In genomic region chr4:152785639-152786517, GRCh38 we compare ENCODE assay signal across 10 cellular contexts. TPM values are rescaled to one million over a fixed set of nuclear protein-coding genes. Genes with fewer than 3 reads are reported as not detected.
DNase-seq lines count a peak whose midpoint lies in the region; ATAC-seq and TF ChIP-seq lines count a peak whose summit lies in the region.
"Had no signal": no experiment of that assay in that cellular context is flagged by ENCODE, and none has a peak within 500 bp of the region (broad histone marks: within the 10 kb centered on the region; RNA-seq: fewer than 3 reads in every experiment).

No MANE protein-coding gene starts in this region.

- H3K36me3 Mint-ChIP-seq in activated T-helper 1 cell treated with anti-CD3 and anti-CD28 coated beads, Interleukin-12 subunit alpha, Interleukin-12 subunit beta, Interleukin-2, Interleukin-4 antibody, amounts not matched to agents 30 ng/mL and 10 ng/mL and 1 ng/mL, durations not matched to agents 14 hours and 24 hours and 36 hours (ENCODE audit: low read depth): peaks cover 11% of the 10 kb centered on the region
- H3K36me3 Mint-ChIP-seq in naive thymus-derived CD8-positive, alpha-beta T cell: peaks cover 0 to 4% (median 2%) of the 10 kb centered on the region in 3 donors

- no peaks in the 10 kb centered on the region for H3K27me3 ChIP-seq in adrenal gland

- peak; percentile 50 for ATAC-seq in GM21619 (IDR thresholded peaks at IDR 0.05; ENCODE audit: unreplicated experiment)
- ATAC-seq in naive thymus-derived CD8-positive, alpha-beta T cell: peak; percentile 37 to 40

- no peak overlapping the region for H3K27ac ChIP-seq in adrenal gland

- peaks cover 5 to 38% of the 10 kb centered on the region in 2 donors for H3K4me1 ChIP-seq in adrenal gland (replicated peaks in 1 of 2)

- no peak for TF ChIP-seq POLR2A in adrenal gland (IDR thresholded peaks at IDR 0.05)

- no peaks in the 10 kb centered on the region for H3K36me3 ChIP-seq in adrenal gland (replicated peaks in 1 of 2)

- POLR2A ChIA-PET in naive thymus-derived CD8-positive, alpha-beta T cell (lab: Charles Lee): no interaction called here

- H3K4me3 Mint-ChIP-seq in activated T-helper 1 cell treated with anti-CD3 and anti-CD28 coated beads, Interleukin-12 subunit alpha, Interleukin-12 subunit beta, Interleukin-2, Interleukin-4 antibody, amounts not matched to agents 30 ng/mL and 10 ng/mL and 1 ng/mL, durations not matched to agents 14 hours and 24 hours and 36 hours: peak overlapping the region; percentile 50
- H3K4me3 Mint-ChIP-seq in naive thymus-derived CD8-positive, alpha-beta T cell: peak overlapping the region; percentile 11 to 72 (median 56)

- H3K4me3 ChIP-seq in adrenal gland: no peak overlapping the region

- intact Hi-C loops in activated T-helper 1 cell treated with anti-CD3 and anti-CD28 coated beads, Interleukin-12 subunit alpha, Interleukin-12 subunit beta, Interleukin-2, Interleukin-4 antibody, amounts not matched to agents 30 ng/mL and 10 ng/mL and 1 ng/mL, durations not matched to agents 14 hours and 24 hours and 36 hours (cut with micrococcal nuclease): no loop called here
- intact Hi-C loops in adrenal gland (cut with DNase I): no loop called here

- no peak for TF ChIP-seq CTCF in adrenal gland (IDR thresholded peaks at IDR 0.05)

- H3K9me3 ChIP-seq in adrenal gland (replicated peaks in 1 of 3): no peaks in the 10 kb centered on the region

- DNase-seq in EH (ENCODE audit: low read depth) (peak; percentile 36), adrenal gland (no peak), pons (ENCODE audit: low spot score) (no peak), activated gamma-delta T cell treated with Interleukin-2 at 50 U/mL for 16 hours (no peak)
- no peak for DNase-seq in activated T-helper 1 cell treated with anti-CD3 and anti-CD28 coated beads, Interleukin-12 subunit alpha, Interleukin-12 subunit beta, Interleukin-2, Interleukin-4 antibody, amounts not matched to agents 30 ng/mL and 10 ng/mL and 1 ng/mL, durations not matched to agents 14 hours and 24 hours and 36 hours (ENCODE audit: low spot score)
- DNase-seq in naive thymus-derived CD8-positive, alpha-beta T cell: no peak
- DNase-seq: effector memory CD4-positive, alpha-beta T cell; GDM1; NCI-H1694 treated with DMSO at 0.1 percent for 48 hours had no signal

- H3K27ac Mint-ChIP-seq in activated T-helper 1 cell treated with anti-CD3 and anti-CD28 coated beads, Interleukin-12 subunit alpha, Interleukin-12 subunit beta, Interleukin-2, Interleukin-4 antibody, amounts not matched to agents 30 ng/mL and 10 ng/mL and 1 ng/mL, durations not matched to agents 14 hours and 24 hours and 36 hours: peak overlapping the region; percentile 45
- H3K27ac Mint-ChIP-seq in naive thymus-derived CD8-positive, alpha-beta T cell: peak overlapping the region; percentile 44 to 88 (median 68)

- WGBS in adrenal gland, 4 donors: 57 to 70% (median 67%) methylated on average over 3 of the region's 3 CpGs

- no peaks in the 10 kb centered on the region for H3K27me3 Mint-ChIP-seq in activated T-helper 1 cell treated with anti-CD3 and anti-CD28 coated beads, Interleukin-12 subunit alpha, Interleukin-12 subunit beta, Interleukin-2, Interleukin-4 antibody, amounts not matched to agents 30 ng/mL and 10 ng/mL and 1 ng/mL, durations not matched to agents 14 hours and 24 hours and 36 hours (ENCODE audit: insufficient read depth)
- no peaks in the 10 kb centered on the region for H3K27me3 Mint-ChIP-seq in naive thymus-derived CD8-positive, alpha-beta T cell

- H3K9me3 Mint-ChIP-seq in activated T-helper 1 cell treated with anti-CD3 and anti-CD28 coated beads, Interleukin-12 subunit alpha, Interleukin-12 subunit beta, Interleukin-2, Interleukin-4 antibody, amounts not matched to agents 30 ng/mL and 10 ng/mL and 1 ng/mL, durations not matched to agents 14 hours and 24 hours and 36 hours: no peaks in the 10 kb centered on the region
- H3K9me3 Mint-ChIP-seq in naive thymus-derived CD8-positive, alpha-beta T cell: no peaks in the 10 kb centered on the region

- H3K4me1 Mint-ChIP-seq in activated T-helper 1 cell treated with anti-CD3 and anti-CD28 coated beads, Interleukin-12 subunit alpha, Interleukin-12 subunit beta, Interleukin-2, Interleukin-4 antibody, amounts not matched to agents 30 ng/mL and 10 ng/mL and 1 ng/mL, durations not matched to agents 14 hours and 24 hours and 36 hours (ENCODE audit: low read depth): peaks cover 36% of the 10 kb centered on the region
- peaks cover 16 to 56% (median 42%) of the 10 kb centered on the region in 4 donors for H3K4me1 Mint-ChIP-seq in naive thymus-derived CD8-positive, alpha-beta T cell

RNA-seq across cellular contexts. Expression of gene ARFIP1, which starts 6.1 kb away (rescaled TPM):
- total RNA-seq in activated T-helper 1 cell treated with anti-CD3 and anti-CD28 coated beads, Interleukin-12 subunit alpha, Interleukin-12 subunit beta, Interleukin-2, Interleukin-4 antibody, amounts not matched to agents 30 ng/mL and 10 ng/mL and 1 ng/mL, durations not matched to agents 14 hours and 24 hours and 36 hours: 18.6 and 23.2 TPM in 2 replicates
- total RNA-seq in naive thymus-derived CD8-positive, alpha-beta T cell: 10 to 100 TPM; 11.3 to 14.5 TPM
- polyA plus RNA-seq in naive thymus-derived CD8-positive, alpha-beta T cell: 10 to 100 TPM; 12.2 to 21.3 (median 17.9) TPM
- total RNA-seq in adrenal gland: 10 to 100 TPM; 19.1 to 33.5 (median 28.3) TPM
- 10 to 100 TPM; 15.2 to 43.3 (median 23.8) TPM for polyA plus RNA-seq in adrenal gland

RNA-seq across cellular contexts. Expression of gene TIGD4, which starts 6.3 kb away (rescaled TPM):
- 0.24 and 0.57 TPM in 2 replicates for total RNA-seq in activated T-helper 1 cell treated with anti-CD3 and anti-CD28 coated beads, Interleukin-12 subunit alpha, Interleukin-12 subunit beta, Interleukin-2, Interleukin-4 antibody, amounts not matched to agents 30 ng/mL and 10 ng/mL and 1 ng/mL, durations not matched to agents 14 hours and 24 hours and 36 hours
- total RNA-seq in naive thymus-derived CD8-positive, alpha-beta T cell: under 1 TPM; 0.36 to 0.47 TPM
- polyA plus RNA-seq in naive thymus-derived CD8-positive, alpha-beta T cell: under 1 TPM in 1 of 3 donors, not detected in 2; 0.12 TPM
- total RNA-seq in adrenal gland: 1 to 10 TPM in 1 of 8 donors, under 1 TPM in 6, not detected in 1; 0.28 to 2.0 (median 0.34) TPM
- polyA plus RNA-seq in adrenal gland: under 1 TPM; 0.08 to 0.60 (median 0.10) TPM
